ENCODE assay signal across 2 cellular contexts in the genomic region with DNA sequence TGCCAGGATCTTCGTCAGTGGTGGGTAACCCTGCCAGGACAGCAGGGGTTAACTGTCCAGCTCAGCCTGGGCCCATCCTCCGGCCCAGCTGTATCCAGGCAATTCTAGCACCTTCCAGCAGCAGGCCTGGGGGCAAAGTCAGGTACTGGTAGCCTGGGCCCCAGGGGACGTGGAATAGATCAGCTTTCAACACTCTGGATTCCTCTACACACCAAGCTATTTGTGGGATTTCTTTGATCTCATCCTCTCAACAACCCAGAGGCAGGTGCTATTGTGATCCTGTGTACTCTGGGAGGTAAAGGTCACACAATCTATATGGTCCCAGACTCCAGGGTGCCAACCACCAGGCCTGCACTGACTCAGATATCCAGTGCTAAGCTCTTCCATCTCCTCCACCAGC.
TF ChIP-seq lines count a peak whose summit lies in the region.

No MANE protein-coding gene starts in this region.

TF ChIP-seq in HCT116, 20 proteins besides CTCF, POLR2A, EP300 and RAD21:
- TF ChIP-seq, protein P1, sequence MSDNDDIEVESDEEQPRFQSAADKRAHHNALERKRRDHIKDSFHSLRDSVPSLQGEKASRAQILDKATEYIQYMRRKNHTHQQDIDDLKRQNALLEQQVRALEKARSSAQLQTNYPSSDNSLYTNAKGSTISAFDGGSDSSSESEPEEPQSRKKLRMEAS (IDR thresholded peaks at IDR 0.05): no peak
- no peak for TF ChIP-seq YY1 (IDR thresholded peaks at IDR 0.05; ENCODE audit: extremely low read depth, insufficient replicate concordance, low read depth, low read length)
- no peak for TF ChIP-seq ZBTB33 (IDR thresholded peaks at IDR 0.05; ENCODE audit: extremely low read depth, insufficient replicate concordance, low read length)
- no peak for TF ChIP-seq JUND (IDR thresholded peaks at IDR 0.05)
- no peak for TF ChIP-seq EZH2 (IDR thresholded peaks at IDR 0.05)
- no peak for TF ChIP-seq ZNF274 (IDR thresholded peaks at IDR 0.05; ENCODE audit: low read depth, low read length)
- no peak for TF ChIP-seq POLR2AphosphoS5 (IDR thresholded peaks at IDR 0.05; ENCODE audit: low read depth, low read length)
- TF ChIP-seq ELF1 (IDR thresholded peaks at IDR 0.05; ENCODE audit: borderline replicate concordance, low read depth): no peak
- TF ChIP-seq CBX3 (IDR thresholded peaks at IDR 0.05; ENCODE audit: low read depth): no peak
- no peak for TF ChIP-seq FOSL1 (IDR thresholded peaks at IDR 0.05; ENCODE audit: low read depth)
- TF ChIP-seq TCF7L2 (IDR thresholded peaks at IDR 0.05; ENCODE audit: borderline replicate concordance, extremely low read depth, insufficient read depth, insufficient read length): no peak
- TF ChIP-seq ZFX (IDR thresholded peaks at IDR 0.05): no peak

TF ChIP-seq in WTC11, 78 proteins besides CTCF, POLR2A, EP300 and RAD21:
- no peak for TF ChIP-seq FOXK1 (CRISPR knock-in tag; IDR thresholded peaks at IDR 0.05)
- no peak for TF ChIP-seq NFE2L1 (CRISPR knock-in tag; IDR thresholded peaks at IDR 0.05)
- 0 out of 2 replicates have a peak, but pooled peaks have one; percentile 18 for TF ChIP-seq GABPB1 (CRISPR knock-in tag; IDR thresholded peaks at IDR 0.05)
- TF ChIP-seq CREM (CRISPR knock-in tag; IDR thresholded peaks at IDR 0.05): no peak
- TF ChIP-seq FOXP1 (CRISPR knock-in tag; IDR thresholded peaks at IDR 0.05; ENCODE audit: borderline replicate concordance): no peak
TF ChIP-seq in WTC11: peak in this region for 1.
